Comparison of ENCODE assay signal across 8 cellular contexts in the genomic region with DNA sequence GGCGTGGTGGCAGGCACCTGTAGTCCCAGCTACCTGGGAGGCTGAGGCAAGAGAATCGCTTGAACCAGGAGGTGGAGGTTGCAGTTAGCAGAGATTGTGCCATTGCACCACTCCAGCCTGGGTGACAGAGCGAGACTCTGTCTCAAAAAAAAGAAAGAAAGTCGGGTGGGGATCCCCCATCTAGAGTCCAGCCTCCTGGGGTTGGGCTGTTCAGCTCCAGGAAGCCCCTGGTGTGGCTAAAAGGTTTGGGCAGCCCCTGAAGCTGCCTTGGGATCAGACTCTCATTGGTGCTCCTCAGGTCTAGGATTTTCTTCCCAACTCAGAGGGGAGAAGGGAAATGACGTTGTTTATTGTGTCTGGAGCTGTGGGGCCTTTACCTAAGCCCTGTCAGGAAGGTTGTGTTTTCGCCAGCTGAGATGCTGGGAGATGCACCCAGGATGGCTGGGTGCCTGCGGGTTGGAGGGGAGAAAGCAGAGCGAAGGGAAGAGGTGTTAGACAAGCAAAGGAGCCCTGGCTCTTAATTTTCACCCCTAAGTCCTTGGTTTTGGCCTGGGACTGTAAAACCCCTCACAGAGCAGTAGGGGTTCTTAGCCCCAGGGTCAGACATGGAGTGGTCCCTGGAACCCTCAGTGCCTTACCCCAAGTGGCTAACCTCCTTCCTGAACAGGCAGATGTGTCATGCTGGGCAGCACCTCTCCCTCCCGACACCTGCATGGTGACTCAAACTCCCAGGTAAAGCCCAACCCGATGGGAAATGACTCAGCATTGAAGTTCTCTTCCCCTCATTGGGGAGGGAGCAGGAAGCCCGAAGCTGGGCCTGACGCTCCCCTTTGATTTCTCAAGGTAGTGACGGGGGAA. TPM values are rescaled to one million over a fixed set of nuclear protein-coding genes. Genes with fewer than 3 reads are reported as not detected.
DNase-seq lines count a peak whose midpoint lies in the region; ATAC-seq and TF ChIP-seq lines count a peak whose summit lies in the region.

No MANE protein-coding gene starts in this region.

- H3K27ac ChIP-seq in RWPE2 (ENCODE audit: poor library complexity, severe bottlenecking): peak overlapping the region; percentile 91
- peak overlapping the region in 1 of 4 donors; percentile 11 for H3K27ac ChIP-seq in body of pancreas

- DNase-seq in Caki2 (ENCODE audit: low read depth) (peak; percentile 43), H7 (peak; percentile 74), RWPE2 (ENCODE audit: low spot score) (peak; percentile 95), body of pancreas (peak; percentile 50 to 84 (median 62)), BE2C (no peak), NCI-H1092 (lab: John Stamatoyannopoulos, UW) (no peak), NCI-H82 (lab: John Stamatoyannopoulos, UW) (no peak)
- DNase-seq in stimulated activated CD4-positive, alpha-beta T cell treated with anti-CD3 and anti-CD28 coated beads, Interleukin-12 subunit alpha, Interleukin-12 subunit beta, amount 100 ng/mL, for 4 hours: peak; percentile 47

- no peak for TF ChIP-seq POLR2A in body of pancreas (IDR thresholded peaks at IDR 0.05)

- H3K4me3 ChIP-seq in H7 (ENCODE audit: insufficient read depth, low read depth, low read length) (no peak overlapping the region), RWPE2 (ENCODE audit: severe bottlenecking) (no peak overlapping the region), body of pancreas (no peak overlapping the region), BE2C (ENCODE audit: low read depth, low read length) (no peak overlapping the region)

- no peak for TF ChIP-seq CTCF in RWPE2 (IDR thresholded peaks at IDR 0.05; ENCODE audit: poor library complexity, severe bottlenecking)
- no peak for TF ChIP-seq CTCF in body of pancreas (IDR thresholded peaks at IDR 0.05)
- no peak for TF ChIP-seq CTCF in BE2C (IDR thresholded peaks at IDR 0.05; ENCODE audit: low read depth, low read length)

- in situ Hi-C loops in Caki2 (cut with HindIII; ENCODE audit: low pct_unique_long_range_greater_than_20kb, low sequenced_read_pairs): no loop called here

- H3K36me3 ChIP-seq in H7 (replicated peaks; ENCODE audit: control insufficient read depth, insufficient read depth, low read length): no peaks in the 10 kb centered on the region
- H3K36me3 ChIP-seq in RWPE2 (ENCODE audit: low read depth): no peaks in the 10 kb centered on the region
- no peaks in the 10 kb centered on the region for H3K36me3 ChIP-seq in body of pancreas (replicated peaks in 1 of 2; ENCODE audit: insufficient read depth in 1 of 2, low read depth in 2 of 2)
- no peaks in the 10 kb centered on the region for H3K36me3 ChIP-seq in BE2C

- peaks cover 16% of the 10 kb centered on the region for H3K4me1 ChIP-seq in RWPE2 (ENCODE audit: insufficient read depth, poor library complexity, severe bottlenecking)
- peaks cover 7% of the 10 kb centered on the region for H3K4me1 ChIP-seq in body of pancreas
- H3K4me1 ChIP-seq in BE2C: no peaks in the 10 kb centered on the region

- H3K9me3 ChIP-seq in RWPE2 (ENCODE audit: severe bottlenecking) (no peaks in the 10 kb centered on the region), body of pancreas (no peaks in the 10 kb centered on the region), BE2C (no peaks in the 10 kb centered on the region)

- ATAC-seq in RWPE2 (ENCODE audit: low read depth) (peak; percentile 98), body of pancreas (peak; percentile 86)

- 62 to 92% methylated on average over 8 to 13 of the region's 13 CpGs for WGBS in body of pancreas, 2 donors

- H3K27me3 ChIP-seq in H7 (ENCODE audit: control insufficient read depth, insufficient read depth, low read length) (no peaks in the 10 kb centered on the region), RWPE2 (ENCODE audit: insufficient read depth, poor library complexity, severe bottlenecking) (no peaks in the 10 kb centered on the region), body of pancreas (no peaks in the 10 kb centered on the region), BE2C (no peaks in the 10 kb centered on the region)

- intact Hi-C loops in body of pancreas (cut with DNase I): no loop called here

RNA-seq across cellular contexts. Expression of gene PLAU, which starts 21.1 kb away (rescaled TPM):
- total RNA-seq in Caki2 (2014; rRNA removed; shearing (Covaris generic); ENCODE audit: low replicate concordance): 27.6 and 31.4 TPM in 2 replicates
- total RNA-seq in H7 (2014; rRNA removed; shearing (Covaris generic)): 25.4 and 29.5 TPM in 2 replicates
- total RNA-seq in body of pancreas: 1 to 10 TPM; 1.6 to 4.3 TPM
- not detected for polyA plus RNA-seq in BE2C (2012; ENCODE audit: insufficient read depth, insufficient read length, low read depth)

RNA-seq across cellular contexts. Expression of gene CAMK2G, which starts 57.6 kb away (rescaled TPM):
- 20.1 and 22.2 TPM in 2 replicates for total RNA-seq in Caki2 (2014; rRNA removed; shearing (Covaris generic); ENCODE audit: low replicate concordance)
- 26.6 and 35.9 TPM in 2 replicates for total RNA-seq in H7 (2014; rRNA removed; shearing (Covaris generic))
- total RNA-seq in body of pancreas: 10 to 100 TPM; 14.8 to 17.4 TPM
- polyA plus RNA-seq in BE2C (2012; ENCODE audit: insufficient read depth, insufficient read length, low read depth): 15.9 TPM

Comparison
In these comparisons a context has a peak if more than half of its experiments do, and no peak if none do; other contexts are left out.
1. DNase-seq: peak in Caki2 (single experiment), H7 (single experiment), RWPE2 (single experiment), body of pancreas (4 of 4) and stimulated activated CD4-positive, alpha-beta T cell treated with anti-CD3 and anti-CD28 coated beads, Interleukin-12 subunit alpha, Interleukin-12 subunit beta, amount 100 ng/mL, for 4 hours (single experiment); none in BE2C (single experiment), NCI-H1092 (single experiment) and NCI-H82 (single experiment).